ENCODE assay signal across 8 cellular contexts in genomic region chr2:8684421-8684884, GRCh38. TPM values are rescaled to one million over a fixed set of nuclear protein-coding genes. Genes with fewer than 3 reads are reported as not detected.
DNase-seq lines count a peak whose midpoint lies in the region; ATAC-seq and TF ChIP-seq lines count a peak whose summit lies in the region.

No MANE protein-coding gene starts in this region.

- H3K4me2 ChIP-seq in H9 (ENCODE audit: insufficient read depth, insufficient read length, low read length) = peak overlapping the region; percentile 29

- peaks cover 30 to 39% of the 10 kb centered on the region in 2 experiments for H3K4me1 Mint-ChIP-seq in H9

- no CpG with 5 or more reads among the region's 5 CpGs for WGBS in H9 (ENCODE audit: extremely low coverage, insufficient read length, low lambda C conversion rate)
- 6% methylated on average over 5 of the region's 5 CpGs for WGBS in urinary bladder

- H4K8ac ChIP-seq in H9 (replicated peaks; ENCODE audit: insufficient read length, low read depth, low read length) = no peak overlapping the region

- H4K5ac ChIP-seq in H9 (ENCODE audit: insufficient read length, low read depth, low read length) = no peak overlapping the region

- peak overlapping the region; percentile 66 to 83 for H3K4me3 Mint-ChIP-seq in H9

- H3K23ac ChIP-seq in H9 (ENCODE audit: insufficient read length, low read depth, low read length) = no peak overlapping the region

- TF ChIP-seq CTCF in H9 (conservative IDR thresholded peaks at IDR 0.05) (no peak), colonic mucosa (IDR thresholded peaks at IDR 0.05) (no peak)

- H3K79me2 ChIP-seq in H9 (ENCODE audit: insufficient read depth, low read length) = peaks cover 2% of the 10 kb centered on the region; the same call in 1 of the 2 replicates

- H3K4me1 ChIP-seq in H9 (ENCODE audit: insufficient read depth, low read length) (no peaks in the 10 kb centered on the region; the same call in 1 of the 2 replicates), colonic mucosa (no peaks in the 10 kb centered on the region), urinary bladder (ENCODE audit: insufficient read depth) (peaks cover 3% of the 10 kb centered on the region)

- H3K9ac ChIP-seq in H9 (ENCODE audit: extremely low read depth, insufficient read length, low read length) (no peak overlapping the region), colonic mucosa (ENCODE audit: low read depth in 2 of 2, low read length in 2 of 2) (peak overlapping the region; percentile 77 to 89)

- no peak overlapping the region for H2BK20ac ChIP-seq in H9 (ENCODE audit: low read depth, low read length, poor library complexity, severe bottlenecking)

- H3K36me3 Mint-ChIP-seq in H9 (ENCODE audit: insufficient read depth in 1 of 3, low read depth in 3 of 3) = peaks cover 5 to 20% (median 18%) of the 10 kb centered on the region in 3 experiments

- no peaks in the 10 kb centered on the region for H3K79me1 ChIP-seq in H9 (ENCODE audit: insufficient read depth, low read depth, low read length, poor library complexity, severe bottlenecking)

- H4K91ac ChIP-seq in H9 (ENCODE audit: insufficient read length, low read depth, low read length) = no peak overlapping the region

- H2BK120ac ChIP-seq in H9 (ENCODE audit: low read depth, low read length, poor library complexity, severe bottlenecking) = no peak overlapping the region

- no peak overlapping the region for H3T11ph ChIP-seq in H9 (ENCODE audit: low read length)

- H3K36me3 ChIP-seq in colonic mucosa (no peaks in the 10 kb centered on the region), urinary bladder (ENCODE audit: insufficient read depth) (no peaks in the 10 kb centered on the region)

- H2BK15ac ChIP-seq in H9 (ENCODE audit: low read depth, low read length) = no peak overlapping the region

- H3K4ac ChIP-seq in H9 (ENCODE audit: low read depth, low read length) = no peak overlapping the region

- peak overlapping the region in 1 of 3 experiments; percentile 50; a peak in 1 of 7 replicates for H3K27ac Mint-ChIP-seq in H9

- no peaks in the 10 kb centered on the region for H4K20me1 ChIP-seq in H9 (ENCODE audit: control insufficient read depth, insufficient read depth, insufficient read length)

- peak overlapping the region; percentile 81 for H3K4me3 ChIP-seq in colonic mucosa
- H3K4me3 ChIP-seq in urinary bladder (ENCODE audit: low read depth, low read length) = peak overlapping the region; percentile 70

- H2BK5ac ChIP-seq in H9 (ENCODE audit: insufficient read length, low read length) = no peak overlapping the region

- peaks cover 13% of the 10 kb centered on the region for H3K27me3 Mint-ChIP-seq in H9 (ENCODE audit: low read depth)

- H2AK5ac ChIP-seq in H9 (ENCODE audit: insufficient read length, low read length) = no peak overlapping the region

- peaks cover 12% of the 10 kb centered on the region; the same call in 1 of the 2 replicates for H3K27me3 ChIP-seq in H9 (ENCODE audit: insufficient read depth, low read length)
- no peaks in the 10 kb centered on the region for H3K27me3 ChIP-seq in colonic mucosa

- no peak overlapping the region for H2AFZ ChIP-seq in H9 (ENCODE audit: low read length)

- ATAC-seq in GM18517 (IDR thresholded peaks at IDR 0.05; ENCODE audit: unreplicated experiment) (no peak), GM18909 (IDR thresholded peaks at IDR 0.05; ENCODE audit: poor library complexity, unreplicated experiment) (no peak)

- intact Hi-C loops in colonic mucosa (cut with DNase I) = loop anchor here (5.0 to 10.0 kb wide), 3 partner anchors 57 to 230 kb away; no protein-coding TSS in a partner anchor

- no peak overlapping the region for H3K27ac ChIP-seq in H9 (ENCODE audit: insufficient read length, low read depth, low read length)
- H3K27ac ChIP-seq in colonic mucosa = peak overlapping the region; percentile 93
- H3K27ac ChIP-seq in urinary bladder (ENCODE audit: low read depth) = peak overlapping the region; percentile 77

- H3K18ac ChIP-seq in H9 (ENCODE audit: insufficient read length, low read depth, low read length) = no peak overlapping the region

- no peak overlapping the region for H3K14ac ChIP-seq in H9 (ENCODE audit: insufficient read depth, low read length)

- no peak overlapping the region for H3K56ac ChIP-seq in H9 (ENCODE audit: insufficient read length, low read depth, low read length)

- DNase-seq in AML-193 (lab: John Stamatoyannopoulos, UW) (peak; percentile 16 to 30), H9 (no peak), T-helper 22 cell (ENCODE audit: low read depth) (peak; percentile 27), colonic mucosa (peak; percentile 58), mucosa of gallbladder (ENCODE audit: low spot score) (peak; percentile 40)

- H3K9me3 ChIP-seq in H9 (ENCODE audit: control insufficient read depth, low read depth, low read length) (no peaks in the 10 kb centered on the region), colonic mucosa (no peaks in the 10 kb centered on the region)

- peaks cover 20% of the 10 kb centered on the region for H3K23me2 ChIP-seq in H9 (ENCODE audit: insufficient read length, low read depth, low read length, poor library complexity, severe bottlenecking)

- H2BK12ac ChIP-seq in H9 (ENCODE audit: insufficient read length, low read depth, low read length) = no peak overlapping the region

- H3K9me3 Mint-ChIP-seq in H9 = peaks cover 0 to 7% of the 10 kb centered on the region in 2 experiments; a peak in 2 of 5 replicates

RNA-seq across cellular contexts. Expression of gene ID2, which starts 2.6 kb away (rescaled TPM):
- total RNA-seq in H9 (2021) (48.0 and 48.6 TPM in 2 replicates), colonic mucosa (100 to 1,000 TPM in 1 of 2 donors, 10 to 100 TPM in 1; 100.0 to 108 TPM), mucosa of gallbladder (208 TPM), urinary bladder (238 TPM)
- polyA plus RNA-seq in urinary bladder = 191 TPM
